In genomic region chr22:46845281-46846153, GRCh38 we compare ENCODE assay signal across 11 cellular contexts.
DNase-seq lines count a peak whose midpoint lies in the region; ATAC-seq and TF ChIP-seq lines count a peak whose summit lies in the region.
"Had no signal": no experiment of that assay in that cellular context is flagged by ENCODE, and none has a peak within 500 bp of the region (broad histone marks: within the 10 kb centered on the region; RNA-seq: fewer than 3 reads in every experiment).

No MANE protein-coding gene starts in this region.

- no peak overlapping the region for H3K4me2 ChIP-seq in PC-9

- H3K9me2 ChIP-seq in PC-9 (ENCODE audit: insufficient read depth) = no peaks in the 10 kb centered on the region

- H3K27ac ChIP-seq in ACC112 (ENCODE audit: low read depth, low read length) (no peak overlapping the region), PC-9 (no peak overlapping the region)

- BruUV-seq in PC-9 (replicated peaks; lab: Mats Ljungman, UMichigan) = no TSS peak

- ATAC-seq in HG02678 (IDR thresholded peaks at IDR 0.05; ENCODE audit: unreplicated experiment) = no peak
- ATAC-seq in stimulated activated naive CD8-positive, alpha-beta T cell treated with anti-CD3 and anti-CD28 coated beads, Interleukin-15, Interleukin-2, amounts not matched to agents 100 U/mL and 50 U/mL, for 24 hours = no peak
- no peak for ATAC-seq in HG03159 (IDR thresholded peaks at IDR 0.05; ENCODE audit: unreplicated experiment)

- peak overlapping the region; percentile 59 for H3K27ac Mint-ChIP-seq in nephron progenitor cell

- DNase-seq in PC-9 (no peak), fibroblast of gingiva (ENCODE audit: low read depth) (peak; percentile 50), nephron progenitor cell (no peak), GOT3 (lab: John Stamatoyannopoulos, UW) (no peak)
- no peak for DNase-seq in stimulated activated naive CD8-positive, alpha-beta T cell treated with anti-CD3 and anti-CD28 coated beads, Interleukin-15, Interleukin-2, amounts not matched to agents 100 U/mL and 50 U/mL, for 24 hours
- DNase-seq: activated CD4-positive, CD25-positive, alpha-beta regulatory T cell; Caco-2; effector CD8-positive, alpha-beta T cell had no signal

- no peaks in the 10 kb centered on the region for H3K9me3 Mint-ChIP-seq in nephron progenitor cell

- H3K27me3 Mint-ChIP-seq in nephron progenitor cell (ENCODE audit: low read depth, poor library complexity) = peaks cover 3% of the 10 kb centered on the region

- POLR2A ChIA-PET in PC-9 (lab: Charles Lee; ENCODE audit: unreplicated experiment) = no interaction called here

- H3K4me3 ChIP-seq in ACC112 (ENCODE audit: low read depth, low read length) (peak overlapping the region; percentile 72), PC-9 (no peak overlapping the region)

- intact Hi-C loops in PC-9 (cut with micrococcal nuclease; ENCODE audit: unreplicated experiment) = no loop called here

- no peaks in the 10 kb centered on the region for H3F3A ChIP-seq in PC-9 (ENCODE audit: insufficient read depth, low read depth)

- no peak overlapping the region for H2AFZ ChIP-seq in ACC112 (ENCODE audit: low read length, unreplicated experiment)
- H2AFZ ChIP-seq in PC-9 = no peak overlapping the region

- CTCF ChIA-PET in PC-9 (lab: Charles Lee) = no interaction called here

- H3K36me3 ChIP-seq in ACC112 (ENCODE audit: insufficient read depth, low read length) (no peaks in the 10 kb centered on the region), PC-9 (ENCODE audit: low read depth) (no peaks in the 10 kb centered on the region)

- H3K4me1 ChIP-seq in ACC112 (ENCODE audit: control insufficient read depth, insufficient read depth, low read length, unreplicated experiment) = peaks cover 8% of the 10 kb centered on the region
- H3K4me1 ChIP-seq in PC-9 (replicated peaks; ENCODE audit: insufficient read depth) = no peaks in the 10 kb centered on the region
- H3K4me1 ChIP-seq: Caco-2 had no signal

- H3K79me2 ChIP-seq in ACC112 (ENCODE audit: control insufficient read depth, insufficient read depth, low read length, unreplicated experiment) = peaks cover 5% of the 10 kb centered on the region
- H3K79me2 ChIP-seq in PC-9 (ENCODE audit: low read depth) = peaks cover 9% of the 10 kb centered on the region; the same call in 1 of the 2 replicates

- H3K27me3 ChIP-seq in ACC112 (ENCODE audit: insufficient read depth, low read length) (no peaks in the 10 kb centered on the region), PC-9 (ENCODE audit: insufficient read depth, low read depth) (no peaks in the 10 kb centered on the region)

- H3K9me3 ChIP-seq in PC-9 (ENCODE audit: insufficient read depth, low read depth) = no peaks in the 10 kb centered on the region
- H3K9me3 ChIP-seq: Caco-2 had no signal

- peaks cover 47% of the 10 kb centered on the region for H3K4me1 Mint-ChIP-seq in nephron progenitor cell

- no peak overlapping the region for H3K4me3 Mint-ChIP-seq in nephron progenitor cell

- peak; percentile 48 for TF ChIP-seq CTCF in PC-9 (conservative IDR thresholded peaks at IDR 0.05)
- peak; percentile 20 for TF ChIP-seq CTCF in nephron progenitor cell (IDR thresholded peaks at IDR 0.05)

- peaks cover 36% of the 10 kb centered on the region for H3K36me3 Mint-ChIP-seq in nephron progenitor cell (ENCODE audit: low read depth)

- H4K20me1 ChIP-seq in PC-9 (ENCODE audit: insufficient read depth) = peaks cover 51% of the 10 kb centered on the region
